ENCODE assay signal across 8 cellular contexts in the genomic region with DNA sequence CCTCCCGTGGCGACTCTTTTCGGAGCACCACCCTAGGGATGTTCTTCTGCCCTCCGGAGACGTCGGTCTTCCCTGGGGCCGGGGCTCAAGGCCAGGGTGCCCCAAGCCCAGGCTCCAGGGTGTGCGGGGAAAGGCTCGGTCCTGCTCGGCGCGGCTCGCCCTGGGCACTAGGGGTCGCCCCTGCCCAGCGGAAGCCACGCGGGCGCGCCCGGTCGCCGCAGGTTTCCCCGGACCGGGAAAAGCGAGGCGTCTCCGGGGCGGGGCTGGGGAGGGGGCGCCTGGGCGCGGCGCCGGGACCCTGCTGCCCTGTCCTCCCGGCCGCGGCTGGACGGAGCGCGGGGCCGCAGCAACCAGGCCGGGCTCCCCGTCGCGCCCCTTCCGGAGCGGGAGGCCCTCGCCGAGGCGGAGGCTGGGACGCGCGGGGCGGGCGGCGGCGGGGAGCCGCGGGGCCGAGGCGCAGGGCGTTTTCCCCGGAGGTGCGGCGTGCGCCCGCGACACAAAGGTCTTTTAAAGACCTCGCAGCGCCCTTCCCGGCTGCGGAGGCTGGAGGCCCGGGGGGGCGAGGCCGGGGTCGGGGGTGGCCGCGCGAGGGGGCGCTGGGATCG.
A peak's percentile ranks its signal among the peaks of the same experiment; 100 is the strongest.
DNase-seq lines count a peak whose midpoint lies in the region; ATAC-seq and TF ChIP-seq lines count a peak whose summit lies in the region.

No MANE protein-coding gene starts in this region.

- TF ChIP-seq CTCF in AG09319 (IDR thresholded peaks at IDR 0.05; ENCODE audit: low read depth, low read length) (peak; percentile 65), epithelial cell of proximal tubule (conservative IDR thresholded peaks at IDR 0.05; ENCODE audit: low read depth, low read length) (peak; percentile 65)

- no peak for DNase-seq in AG09319 (ENCODE audit: extremely low read depth, low read depth)
- peak; percentile 48 to 58 for DNase-seq in NOMO-1 (lab: John Stamatoyannopoulos, UW; ENCODE audit: unreplicated experiment in 2 of 2)
- DNase-seq in activated CD8-positive, alpha-beta memory T cell treated with anti-CD3 and anti-CD28 coated beads, Interleukin-2, amount 50 U/mL, for 1 hour (ENCODE audit: extremely low read depth): peak; percentile 19
- no peak for DNase-seq in epithelial cell of proximal tubule (ENCODE audit: low read depth)
- peak; percentile 69 for DNase-seq in mucosa of gallbladder (ENCODE audit: low spot score)
- DNase-seq in stimulated activated CD8-positive, alpha-beta memory T cell treated with anti-CD3 and anti-CD28 coated beads, Interleukin-4, amount 100 ng/mL, for 24 hours (ENCODE audit: low read depth): peak; percentile 61

- peak; percentile 74 for ATAC-seq in GM19043 (IDR thresholded peaks at IDR 0.05; ENCODE audit: low read depth, unreplicated experiment)
- peak; percentile 87 for ATAC-seq in HG03432 (IDR thresholded peaks at IDR 0.05; ENCODE audit: unreplicated experiment)

- peak overlapping the region; percentile 64 for H3K4me3 ChIP-seq in epithelial cell of proximal tubule (ENCODE audit: low read depth, low read length)

Comparison
In these comparisons a context has a peak if more than half of its experiments do, and no peak if none do; other contexts are left out.
1. DNase-seq: peak in NOMO-1 (2 of 2), activated CD8-positive, alpha-beta memory T cell treated with anti-CD3 and anti-CD28 coated beads, Interleukin-2, amount 50 U/mL, for 1 hour (single experiment), mucosa of gallbladder (single experiment) and stimulated activated CD8-positive, alpha-beta memory T cell treated with anti-CD3 and anti-CD28 coated beads, Interleukin-4, amount 100 ng/mL, for 24 hours (single experiment); none in AG09319 (single experiment) and epithelial cell of proximal tubule (single experiment).